Comparison of ENCODE assay signal across 10 cellular contexts in the genomic region with DNA sequence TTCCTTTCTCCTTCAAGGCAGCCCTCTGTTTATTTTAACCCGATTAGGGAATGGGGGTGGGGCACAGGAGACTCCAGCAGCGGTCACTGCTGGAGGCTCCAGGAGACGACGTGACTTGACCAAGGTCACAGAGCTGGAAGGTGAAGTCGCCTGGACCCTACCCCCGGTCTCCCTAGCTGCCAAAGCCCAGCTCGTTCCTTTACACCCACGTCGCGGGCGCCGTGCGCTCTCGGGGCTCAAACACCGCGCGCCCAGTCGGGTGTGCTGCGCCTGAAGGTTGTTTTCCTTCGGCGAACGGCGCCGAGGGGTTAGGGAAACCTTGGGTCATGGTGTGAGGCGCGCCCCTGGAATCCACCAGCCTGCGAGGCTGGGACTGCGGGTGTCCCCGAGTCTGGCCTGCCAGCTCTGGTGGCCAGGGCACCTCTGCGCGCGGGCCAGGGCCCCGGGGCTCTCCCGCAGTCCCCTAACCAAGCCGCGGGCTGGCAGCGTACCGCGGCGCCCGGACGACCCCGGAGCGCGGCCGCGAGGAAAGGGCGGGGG. TPM values are rescaled to one million over a fixed set of nuclear protein-coding genes. Genes with fewer than 3 reads are reported as not detected.
A peak's percentile ranks its signal among the peaks of the same experiment; 100 is the strongest.
DNase-seq lines count a peak whose midpoint lies in the region; ATAC-seq and TF ChIP-seq lines count a peak whose summit lies in the region.
"Had no signal": no experiment of that assay in that cellular context is flagged by ENCODE, and none has a peak within 500 bp of the region (broad histone marks: within the 10 kb centered on the region; RNA-seq: fewer than 3 reads in every experiment).

No MANE protein-coding gene starts in this region.

- peaks cover 21% of the 10 kb centered on the region for H3K4me1 ChIP-seq in SJSA1 (replicated peaks)
- peaks cover 19% of the 10 kb centered on the region for H3K4me1 ChIP-seq in iPS-18a (ENCODE audit: control insufficient read depth, low read depth, low read length)
- H3K4me1 ChIP-seq in stomach, result peaks cover 14 to 26% (median 21%) of the 10 kb centered on the region in 4 donors

- CTCF ChIA-PET in activated naive CD4-positive, alpha-beta T cell treated with anti-CD3 and anti-CD28 coated beads for 36 hours (lab: Charles Lee), result interaction anchor here (0.6 to 1.4 kb wide), 4 partner anchors 108 to 236 kb away, joined by 3 to 11 read pairs (median 4); no protein-coding TSS in a partner anchor

- no peak overlapping the region for H3K9ac ChIP-seq in iPS-18a (ENCODE audit: low read length)

- TF ChIP-seq EP300 in stomach (IDR thresholded peaks at IDR 0.05), result no peak

- peak overlapping the region; percentile 44 for H3K4me3 Mint-ChIP-seq in activated naive CD4-positive, alpha-beta T cell treated with anti-CD3 and anti-CD28 coated beads for 36 hours

- no peaks in the 10 kb centered on the region for H3K36me3 Mint-ChIP-seq in activated naive CD4-positive, alpha-beta T cell treated with anti-CD3 and anti-CD28 coated beads for 36 hours (ENCODE audit: low read depth)

- H3K36me3 ChIP-seq in SJSA1 (no peaks in the 10 kb centered on the region; the same call in 1 of the 2 replicates), iPS-18a (ENCODE audit: control insufficient read depth, low read depth, low read length) (no peaks in the 10 kb centered on the region), stomach (no peaks in the 10 kb centered on the region)
- H3K36me3 ChIP-seq: tibial artery had no signal

- H3K27me3 ChIP-seq in SJSA1 (replicated peaks) (peaks cover 75% of the 10 kb centered on the region), iPS-18a (ENCODE audit: control insufficient read depth, insufficient read depth, low read length) (peaks cover 72% of the 10 kb centered on the region), stomach (peaks cover 24 to 97% (median 51%) of the 10 kb centered on the region in 3 donors)

- no peak for TF ChIP-seq CTCF in stomach (IDR thresholded peaks at IDR 0.05)

- H3K27ac Mint-ChIP-seq in activated naive CD4-positive, alpha-beta T cell treated with anti-CD3 and anti-CD28 coated beads for 36 hours, result no peak overlapping the region

- intact Hi-C loops in activated naive CD4-positive, alpha-beta T cell treated with anti-CD3 and anti-CD28 coated beads for 36 hours (cut with micrococcal nuclease), result loop anchor here (5.0 to 10.0 kb wide), 3 partner anchors 105 to 303 kb away; no protein-coding TSS in a partner anchor
- intact Hi-C loops in stomach (cut with DNase I; ENCODE audit: low total_unique reads), result no loop called here

- peaks cover 11% of the 10 kb centered on the region for H3K4me1 Mint-ChIP-seq in activated naive CD4-positive, alpha-beta T cell treated with anti-CD3 and anti-CD28 coated beads for 36 hours (ENCODE audit: low read depth)

- whole genome bisulfite sequencing in stomach, 5 donors, result 1 to 2% (median 2%) methylated on average over 6 to 48 of the region's 48 CpGs

- peak overlapping the region; percentile 8; the same call in 1 of the 2 replicates for H3K4me3 ChIP-seq in SJSA1
- H3K4me3 ChIP-seq in iPS-18a (ENCODE audit: low read length), result peak overlapping the region; percentile 61
- H3K4me3 ChIP-seq in stomach, result peak overlapping the region; percentile 35 to 48 (median 42)

- H3K27me3 Mint-ChIP-seq in activated naive CD4-positive, alpha-beta T cell treated with anti-CD3 and anti-CD28 coated beads for 36 hours (ENCODE audit: low read depth), result peaks cover 61% of the 10 kb centered on the region

- ATAC-seq in GM19328 (IDR thresholded peaks at IDR 0.05; ENCODE audit: unreplicated experiment), result no peak
- ATAC-seq in GM21390 (IDR thresholded peaks at IDR 0.05; ENCODE audit: unreplicated experiment), result no peak

- H3K27ac ChIP-seq in SJSA1, result no peak overlapping the region
- no peak overlapping the region for H3K27ac ChIP-seq in iPS-18a (ENCODE audit: low read length)
- no peak overlapping the region for H3K27ac ChIP-seq in stomach
- H3K27ac ChIP-seq: tibial artery had no signal

- no peak for DNase-seq in activated naive CD4-positive, alpha-beta T cell treated with anti-CD3 and anti-CD28 coated beads for 36 hours
- DNase-seq in activated naive CD4-positive, alpha-beta T cell (lab: John Stamatoyannopoulos, UW), result no peak
- DNase-seq in SJSA1 (ENCODE audit: low read depth in 1 of 2, low spot score in 2 of 2), result no peak
- DNase-seq in stomach, result no peak
- DNase-seq in D341Med (ENCODE audit: low spot score), result no peak
- DNase-seq: tibial artery had no signal

- H3K9me3 ChIP-seq in SJSA1 (replicated peaks), result peaks cover 7% of the 10 kb centered on the region
- H3K9me3 ChIP-seq in iPS-18a (ENCODE audit: control insufficient read depth, low read depth, low read length), result no peaks in the 10 kb centered on the region
- H3K9me3 ChIP-seq in stomach, result no peaks in the 10 kb centered on the region
- H3K9me3 ChIP-seq: tibial artery had no signal

- H3K9me3 Mint-ChIP-seq in activated naive CD4-positive, alpha-beta T cell treated with anti-CD3 and anti-CD28 coated beads for 36 hours, result no peaks in the 10 kb centered on the region

- no peak for TF ChIP-seq POLR2A in stomach (IDR thresholded peaks at IDR 0.05)

RNA-seq across cellular contexts. Expression of gene UNC5A, which starts 0.7 kb away (rescaled TPM):
- not detected for total RNA-seq in activated naive CD4-positive, alpha-beta T cell treated with anti-CD3 and anti-CD28 coated beads for 36 hours
- total RNA-seq in SJSA1 (2014; rRNA removed; shearing (Covaris generic)), result not detected in 2 replicates
- under 1 TPM in 2 of 5 donors, not detected in 3; 0.55 to 0.72 TPM for total RNA-seq in stomach
- polyA plus RNA-seq in stomach, result under 1 TPM in 2 of 3 donors, not detected in 1; 0.08 to 0.37 TPM
- total RNA-seq: skeletal muscle tissue had no signal

Comparison
In these comparisons a context has a peak if more than half of its experiments do, and no peak if none do; other contexts are left out.
1. H3K4me3 ChIP-seq: peak in every context shown above with its lines; median percentile 61 in iPS-18a; 42 in stomach; 8 in SJSA1.